In genomic region chr21:28615276-28615675, GRCh38 we compare ENCODE assay signal across 1 cellular context.
A peak's percentile ranks its signal among the peaks of the same experiment; 100 is the strongest.
TF ChIP-seq lines count a peak whose summit lies in the region.

No MANE protein-coding gene starts in this region.

TF ChIP-seq in SK-N-SH, 30 proteins besides CTCF, POLR2A, EP300 and RAD21 (continued from another document):
- TF ChIP-seq, protein P1, sequence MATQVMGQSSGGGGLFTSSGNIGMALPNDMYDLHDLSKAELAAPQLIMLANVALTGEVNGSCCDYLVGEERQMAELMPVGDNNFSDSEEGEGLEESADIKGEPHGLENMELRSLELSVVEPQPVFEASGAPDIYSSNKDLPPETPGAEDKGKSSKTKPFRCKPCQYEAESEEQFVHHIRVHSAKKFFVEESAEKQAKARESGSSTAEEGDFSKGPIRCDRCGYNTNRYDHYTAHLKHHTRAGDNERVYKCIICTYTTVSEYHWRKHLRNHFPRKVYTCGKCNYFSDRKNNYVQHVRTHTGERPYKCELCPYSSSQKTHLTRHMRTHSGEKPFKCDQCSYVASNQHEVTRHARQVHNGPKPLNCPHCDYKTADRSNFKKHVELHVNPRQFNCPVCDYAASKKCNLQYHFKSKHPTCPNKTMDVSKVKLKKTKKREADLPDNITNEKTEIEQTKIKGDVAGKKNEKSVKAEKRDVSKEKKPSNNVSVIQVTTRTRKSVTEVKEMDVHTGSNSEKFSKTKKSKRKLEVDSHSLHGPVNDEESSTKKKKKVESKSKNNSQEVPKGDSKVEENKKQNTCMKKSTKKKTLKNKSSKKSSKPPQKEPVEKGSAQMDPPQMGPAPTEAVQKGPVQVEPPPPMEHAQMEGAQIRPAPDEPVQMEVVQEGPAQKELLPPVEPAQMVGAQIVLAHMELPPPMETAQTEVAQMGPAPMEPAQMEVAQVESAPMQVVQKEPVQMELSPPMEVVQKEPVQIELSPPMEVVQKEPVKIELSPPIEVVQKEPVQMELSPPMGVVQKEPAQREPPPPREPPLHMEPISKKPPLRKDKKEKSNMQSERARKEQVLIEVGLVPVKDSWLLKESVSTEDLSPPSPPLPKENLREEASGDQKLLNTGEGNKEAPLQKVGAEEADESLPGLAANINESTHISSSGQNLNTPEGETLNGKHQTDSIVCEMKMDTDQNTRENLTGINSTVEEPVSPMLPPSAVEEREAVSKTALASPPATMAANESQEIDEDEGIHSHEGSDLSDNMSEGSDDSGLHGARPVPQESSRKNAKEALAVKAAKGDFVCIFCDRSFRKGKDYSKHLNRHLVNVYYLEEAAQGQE (IDR thresholded peaks at IDR 0.05; ENCODE audit: low read depth, low read length): no peak
- TF ChIP-seq TCF12 (IDR thresholded peaks at IDR 0.05) (peak; percentile 53; the same call in 1 of the 2 replicates), GATA2 (CRISPR knock-in tag; IDR thresholded peaks at IDR 0.05) (no peak), SMC3 (IDR thresholded peaks at IDR 0.05; ENCODE audit: low read depth, low read length) (no peak), USF1 (IDR thresholded peaks at IDR 0.05; ENCODE audit: borderline replicate concordance, low read depth) (no peak), MEF2A (IDR thresholded peaks at IDR 0.05; ENCODE audit: borderline replicate concordance, low read depth) (no peak), NRF1 (IDR thresholded peaks at IDR 0.05; ENCODE audit: low read depth, low read length) (no peak), MAX (IDR thresholded peaks at IDR 0.05; ENCODE audit: low read depth) (0 out of 2 replicates have a peak, but pooled peaks have one; percentile 16), RCOR1 (IDR thresholded peaks at IDR 0.05; ENCODE audit: low read length) (no peak), MXI1 (IDR thresholded peaks at IDR 0.05; ENCODE audit: low read depth, low read length) (no peak), SIN3A (IDR thresholded peaks at IDR 0.05; ENCODE audit: borderline replicate concordance, low read depth, low read length) (no peak), JUND (IDR thresholded peaks at IDR 0.05) (peak; percentile 58), YY1 (IDR thresholded peaks at IDR 0.05; ENCODE audit: low read depth) (no peak), TEAD4 (IDR thresholded peaks at IDR 0.05; ENCODE audit: borderline replicate concordance, insufficient read depth) (0 out of 2 replicates have a peak, but pooled peaks have one; percentile 41), GABPA (IDR thresholded peaks at IDR 0.05; ENCODE audit: low read depth) (no peak), ELF1 (IDR thresholded peaks at IDR 0.05) (no peak), POLR2AphosphoS5 (IDR thresholded peaks at IDR 0.05; ENCODE audit: low read depth, low read length) (no peak), RXRA (IDR thresholded peaks at IDR 0.05; ENCODE audit: borderline replicate concordance, low read depth) (0 out of 2 replicates have a peak, but pooled peaks have one; percentile 11), CHD2 (IDR thresholded peaks at IDR 0.05; ENCODE audit: low read length, partially characterized antibody) (no peak)
